Comparison of ENCODE assay signal across 9 cellular contexts in the genomic region with DNA sequence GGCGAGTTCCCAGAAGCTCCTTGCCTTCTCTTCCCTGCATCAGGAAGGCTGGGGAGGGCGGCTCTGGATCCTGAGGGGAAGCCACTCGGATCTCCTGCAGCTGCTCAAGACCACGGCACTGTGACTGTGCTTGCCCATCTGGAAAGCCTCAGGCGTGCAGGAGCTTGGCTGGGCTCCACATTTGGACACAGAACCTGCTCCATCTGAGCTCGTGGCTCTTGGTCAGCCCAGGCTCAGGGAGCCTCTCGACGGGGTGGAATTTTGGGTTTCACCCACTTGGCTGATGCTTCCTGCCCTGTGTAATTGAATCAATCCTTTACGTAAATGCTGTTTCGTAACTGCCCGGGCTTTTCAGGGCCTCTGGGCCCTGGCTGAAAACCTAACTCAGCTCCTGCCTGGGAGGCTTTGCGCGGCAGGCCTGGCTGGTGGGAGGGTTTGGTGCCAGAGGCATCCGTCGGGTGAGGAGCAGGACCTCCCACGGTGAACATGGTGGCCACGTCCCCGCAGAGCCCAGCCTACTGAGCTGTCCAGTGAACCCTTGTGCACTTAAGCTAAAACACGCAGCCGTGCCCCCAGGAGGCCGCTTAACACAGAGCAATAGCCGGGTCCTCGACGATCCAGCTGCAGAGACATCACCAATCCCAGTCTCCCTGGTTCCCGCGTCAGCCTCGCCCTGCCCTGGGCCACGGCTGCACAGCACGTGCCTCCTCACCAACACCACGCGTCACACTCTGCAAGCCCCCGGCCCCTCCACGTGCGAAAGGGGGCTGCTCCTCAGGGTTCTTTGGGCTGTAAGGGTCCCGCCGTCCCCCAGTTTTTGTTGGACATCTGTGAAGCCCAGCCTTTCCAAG.
DNase-seq lines count a peak whose midpoint lies in the region; ATAC-seq and TF ChIP-seq lines count a peak whose summit lies in the region.
"Had no signal": no experiment of that assay in that cellular context is flagged by ENCODE, and none has a peak within 500 bp of the region (broad histone marks: within the 10 kb centered on the region; RNA-seq: fewer than 3 reads in every experiment).

No MANE protein-coding gene starts in this region.

- H3K4me1 ChIP-seq in heart right ventricle (peaks cover 0 to 44% (median 11%) of the 10 kb centered on the region in 9 donors), psoas muscle (peaks cover 19% of the 10 kb centered on the region)
- H3K4me1 ChIP-seq in effector memory CD4-positive, alpha-beta T cell (ENCODE audit: control insufficient read depth, insufficient read depth, low read length, poor library complexity, severe bottlenecking): peaks cover 2% of the 10 kb centered on the region

- POLR2A ChIA-PET in WTC11 (lab: Charles Lee): no interaction called here

- H3K4me3 ChIP-seq in heart right ventricle (no peak overlapping the region), psoas muscle (no peak overlapping the region)
- H3K4me3 ChIP-seq in effector memory CD4-positive, alpha-beta T cell (ENCODE audit: insufficient read depth, low read depth, low read length, poor library complexity, severe bottlenecking): no peak overlapping the region

- DNase-seq in DMS79 (lab: John Stamatoyannopoulos, UW) (peak; percentile 46), WTC11 (ENCODE audit: low spot score) (no peak), heart right ventricle (peak; percentile 77 to 85), psoas muscle (peak; percentile 89 to 94)
- no peak for DNase-seq in effector memory CD4-positive, alpha-beta T cell
- DNase-seq in activated CD4-positive, alpha-beta T cell treated with anti-CD3 and anti-CD28 coated beads, Interleukin-2, amount 50 U/mL, for 4 hours: no peak
- DNase-seq in stimulated activated CD4-positive, alpha-beta T cell treated with anti-CD3 and anti-CD28 coated beads, Interleukin-4, amount 100 ng/mL, for 4 hours: no peak
- DNase-seq: DND-41 had no signal

- H3K27ac ChIP-seq in heart right ventricle: peak overlapping the region in 9 of 10 donors; percentile 35 to 84 (median 44)
- H3K27ac ChIP-seq in psoas muscle: peak overlapping the region; percentile 24
- no peak overlapping the region for H3K27ac ChIP-seq in effector memory CD4-positive, alpha-beta T cell (ENCODE audit: insufficient read depth, low read length, poor library complexity, severe bottlenecking)

- H3K36me3 Mint-ChIP-seq in WTC11: peaks cover 6% of the 10 kb centered on the region

- ATAC-seq in WTC11: no peak
- ATAC-seq in heart right ventricle: peak; percentile 81 to 92 (median 88)
- ATAC-seq in psoas muscle: peak; percentile 89 to 92 (median 92)
- no peak for ATAC-seq in HG03135 (IDR thresholded peaks at IDR 0.05; ENCODE audit: unreplicated experiment)

- H3K36me3 ChIP-seq in heart right ventricle (no peaks in the 10 kb centered on the region), psoas muscle (ENCODE audit: insufficient read depth in 1 of 2, low read depth in 1 of 2) (no peaks in the 10 kb centered on the region)
- no peaks in the 10 kb centered on the region for H3K36me3 ChIP-seq in effector memory CD4-positive, alpha-beta T cell (ENCODE audit: control insufficient read depth, insufficient read depth, low read length)

- intact Hi-C loops in heart right ventricle (cut with DNase I) (loop anchor here in 4 of 10 donors (5.0 to 10.0 kb wide), 3 partner anchors 75 to 85 kb away; no protein-coding TSS in a partner anchor), psoas muscle (cut with DNase I) (loop anchor here in 1 of 2 donors (5.0 kb wide), 1 partner anchor 77 kb away; no protein-coding TSS in a partner anchor)

- TF ChIP-seq CTCF in WTC11 (IDR thresholded peaks at IDR 0.05): no peak
- no peak for TF ChIP-seq CTCF in heart right ventricle (IDR thresholded peaks at IDR 0.05)
- TF ChIP-seq CTCF in psoas muscle (IDR thresholded peaks at IDR 0.05): no peak

- peaks cover 21% of the 10 kb centered on the region; the same call in 1 of the 2 replicates for H3K9me3 Mint-ChIP-seq in WTC11

- H3K9me3 ChIP-seq in heart right ventricle (peaks cover 0 to 4% (median 0%) of the 10 kb centered on the region in 11 donors), psoas muscle (no peaks in the 10 kb centered on the region)
- H3K9me3 ChIP-seq in effector memory CD4-positive, alpha-beta T cell (ENCODE audit: control insufficient read depth, low read length): no peaks in the 10 kb centered on the region

- H3K4me1 Mint-ChIP-seq in WTC11: peaks cover 6% of the 10 kb centered on the region

- H3K4me3 Mint-ChIP-seq in WTC11: no peak overlapping the region

- H3K27ac Mint-ChIP-seq in WTC11: no peak overlapping the region

- WGBS in heart right ventricle, 2 donors: 65 to 68% methylated on average over 36 of the region's 36 CpGs
- 24 to 32% (median 26%) methylated on average over 36 of the region's 36 CpGs for WGBS in psoas muscle, 3 donors

- no peaks in the 10 kb centered on the region; the same call in 1 of the 2 replicates for H3K27me3 Mint-ChIP-seq in WTC11 (ENCODE audit: low read depth)

- CTCF ChIA-PET in WTC11 (lab: Charles Lee): no interaction called here

- H3K27me3 ChIP-seq in heart right ventricle: peaks cover 0 to 6% (median 0%) of the 10 kb centered on the region in 7 donors
- H3K27me3 ChIP-seq in psoas muscle (ENCODE audit: insufficient read depth in 3 of 3, low read length in 2 of 3): peaks cover 0 to 6% (median 3%) of the 10 kb centered on the region in 3 donors
- no peaks in the 10 kb centered on the region for H3K27me3 ChIP-seq in effector memory CD4-positive, alpha-beta T cell (replicated peaks; ENCODE audit: control insufficient read depth, insufficient read depth, low read length, poor library complexity, severe bottlenecking)

TF ChIP-seq in WTC11, 78 proteins besides CTCF, POLR2A, EP300 and RAD21:
- TF ChIP-seq CREM (CRISPR knock-in tag; IDR thresholded peaks at IDR 0.05) (no peak), ZNF263 (CRISPR knock-in tag; IDR thresholded peaks at IDR 0.05; ENCODE audit: low read depth) (no peak), MXD4 (CRISPR knock-in tag; IDR thresholded peaks at IDR 0.05; ENCODE audit: borderline replicate concordance) (no peak), NR2C2 (CRISPR knock-in tag; IDR thresholded peaks at IDR 0.05) (0 out of 2 replicates have a peak, but pooled peaks have one; percentile 25), SOX15 (CRISPR knock-in tag; IDR thresholded peaks at IDR 0.05) (no peak), ATF1 (CRISPR knock-in tag; IDR thresholded peaks at IDR 0.05) (no peak)
- TF ChIP-seq, protein P1, sequence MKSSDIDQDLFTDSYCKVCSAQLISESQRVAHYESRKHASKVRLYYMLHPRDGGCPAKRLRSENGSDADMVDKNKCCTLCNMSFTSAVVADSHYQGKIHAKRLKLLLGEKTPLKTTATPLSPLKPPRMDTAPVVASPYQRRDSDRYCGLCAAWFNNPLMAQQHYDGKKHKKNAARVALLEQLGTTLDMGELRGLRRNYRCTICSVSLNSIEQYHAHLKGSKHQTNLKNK (CRISPR knock-in tag; IDR thresholded peaks at IDR 0.05): no peak

Comparison
In these comparisons a context has a peak if more than half of its experiments do, and no peak if none do; other contexts are left out.
1. DNase-seq: peak in DMS79 (single experiment), heart right ventricle (2 of 2) and psoas muscle (2 of 2); none in WTC11 (single experiment), effector memory CD4-positive, alpha-beta T cell (0 of 3), activated CD4-positive, alpha-beta T cell treated with anti-CD3 and anti-CD28 coated beads, Interleukin-2, amount 50 U/mL, for 4 hours (0 of 2) and stimulated activated CD4-positive, alpha-beta T cell treated with anti-CD3 and anti-CD28 coated beads, Interleukin-4, amount 100 ng/mL, for 4 hours (0 of 2).
2. ATAC-seq: peak in heart right ventricle (8 of 8) and psoas muscle (4 of 4); none in WTC11 (single experiment) and HG03135 (single experiment).